Comparison of ENCODE assay signal across 1 cellular context in genomic region chr19:38929929-38930775, GRCh38.
A peak's percentile ranks its signal among the peaks of the same experiment; 100 is the strongest.
TF ChIP-seq lines count a peak whose summit lies in the region.

TSS of gene SARS2 (minus strand) at chr19:38930763. CDS start at chr19:38930736, 27 bp downstream.

TF ChIP-seq in HepG2, 621 proteins besides CTCF, POLR2A, EP300 and RAD21 (continued from another document and continues in another):
- TF ChIP-seq MLXIP (CRISPR knock-in tag; IDR thresholded peaks at IDR 0.05; ENCODE audit: borderline replicate concordance) (no peak), ZNF816 (CRISPR knock-in tag; IDR thresholded peaks at IDR 0.05; ENCODE audit: borderline replicate concordance) (no peak), GATAD1 (CRISPR knock-in tag; IDR thresholded peaks at IDR 0.05) (peak; percentile 87), POLR2AphosphoS2 (IDR thresholded peaks at IDR 0.05; ENCODE audit: low read depth, low read length) (peak; percentile 78; the same call in 1 of the 2 replicates), BORCS8-MEF2B (CRISPR knock-in tag; IDR thresholded peaks at IDR 0.05) (no peak), ZSCAN31 (CRISPR knock-in tag; IDR thresholded peaks at IDR 0.05; ENCODE audit: low read depth) (no peak), ZBTB43 (CRISPR knock-in tag; conservative IDR thresholded peaks at IDR 0.05) (peak; percentile 13; the same call in 1 of the 2 replicates), ZFP82 (CRISPR knock-in tag; IDR thresholded peaks at IDR 0.05; ENCODE audit: borderline replicate concordance) (no peak), GABPA (IDR thresholded peaks at IDR 0.05; ENCODE audit: low read depth, low read length) (no peak; the same call in 1 of the 2 replicates), GABPA (CRISPR knock-in tag; IDR thresholded peaks at IDR 0.05; ENCODE audit: low read depth) (no peak), ZNF710 (CRISPR knock-in tag; IDR thresholded peaks at IDR 0.05; ENCODE audit: borderline replicate concordance) (no peak), RFX5 (IDR thresholded peaks at IDR 0.05; ENCODE audit: low read depth, low read length) (no peak), SRSF9 (IDR thresholded peaks at IDR 0.05; ENCODE audit: borderline replicate concordance, insufficient read depth, low read depth, low read length, poor library complexity, severe bottlenecking) (no peak), SNRNP70 (IDR thresholded peaks at IDR 0.05; ENCODE audit: low read depth, low read length) (no peak), SALL2 (CRISPR knock-in tag; IDR thresholded peaks at IDR 0.05) (no peak), MXD3 (CRISPR knock-in tag; IDR thresholded peaks at IDR 0.05) (peak; percentile 22; the same call in 1 of the 2 replicates), ZNF784 (CRISPR knock-in tag; IDR thresholded peaks at IDR 0.05; ENCODE audit: borderline replicate concordance) (no peak), THAP11 (CRISPR knock-in tag; IDR thresholded peaks at IDR 0.05) (peak; percentile 85), ZNF878 (CRISPR knock-in tag; IDR thresholded peaks at IDR 0.05) (no peak), MEIS2 (CRISPR knock-in tag; IDR thresholded peaks at IDR 0.05) (no peak; the same call in 1 of the 2 replicates), FOXK2 (IDR thresholded peaks at IDR 0.05) (no peak), CHD2 (IDR thresholded peaks at IDR 0.05; ENCODE audit: low read depth, low read length) (peak; percentile 39; the same call in 1 of the 2 replicates), CENPT (CRISPR knock-in tag; IDR thresholded peaks at IDR 0.05; ENCODE audit: low read depth) (no peak; the same call in 1 of the 2 replicates), ATRX (CRISPR knock-in tag; IDR thresholded peaks at IDR 0.05; ENCODE audit: borderline replicate concordance) (no peak), MEIS1 (CRISPR knock-in tag; IDR thresholded peaks at IDR 0.05; ENCODE audit: borderline replicate concordance) (no peak), RBM39 (IDR thresholded peaks at IDR 0.05; ENCODE audit: low read depth, low read length, poor library complexity, severe bottlenecking) (no peak), HNRNPK (IDR thresholded peaks at IDR 0.05; ENCODE audit: low read depth, low read length, poor library complexity, severe bottlenecking) (no peak), SRY (CRISPR knock-in tag; IDR thresholded peaks at IDR 0.05) (peak; percentile 49; the same call in 1 of the 2 replicates), SOX6 (IDR thresholded peaks at IDR 0.05) (no peak), SOX6 (CRISPR knock-in tag; IDR thresholded peaks at IDR 0.05) (peak; percentile 56), ZNF644 (CRISPR knock-in tag; IDR thresholded peaks at IDR 0.05; ENCODE audit: low read depth) (no peak), ZNF496 (CRISPR knock-in tag; IDR thresholded peaks at IDR 0.05; ENCODE audit: insufficient replicate concordance) (no peak), PRMT3 (CRISPR knock-in tag; IDR thresholded peaks at IDR 0.05; ENCODE audit: borderline replicate concordance, low read depth) (no peak), JARID2 (CRISPR knock-in tag; IDR thresholded peaks at IDR 0.05; ENCODE audit: insufficient replicate concordance) (peak; percentile 19), SP5 (CRISPR knock-in tag; IDR thresholded peaks at IDR 0.05; ENCODE audit: borderline replicate concordance, low read depth) (no peak), NR1H2 (CRISPR knock-in tag; IDR thresholded peaks at IDR 0.05; ENCODE audit: borderline replicate concordance, low read depth) (no peak), SIX1 (CRISPR knock-in tag; IDR thresholded peaks at IDR 0.05; ENCODE audit: borderline replicate concordance) (no peak), KDM1A (CRISPR knock-in tag; IDR thresholded peaks at IDR 0.05) (no peak), BATF2 (CRISPR knock-in tag; IDR thresholded peaks at IDR 0.05) (no peak), PPARG (CRISPR knock-in tag; conservative IDR thresholded peaks at IDR 0.05) (peak; percentile 54), ISL2 (CRISPR knock-in tag; IDR thresholded peaks at IDR 0.05) (peak; percentile 51; the same call in 1 of the 2 replicates), ZNF567 (CRISPR knock-in tag; IDR thresholded peaks at IDR 0.05; ENCODE audit: borderline replicate concordance) (no peak), MTF2 (CRISPR knock-in tag; IDR thresholded peaks at IDR 0.05; ENCODE audit: borderline replicate concordance) (no peak), ZNF33A (CRISPR knock-in tag; IDR thresholded peaks at IDR 0.05; ENCODE audit: borderline replicate concordance) (no peak), TP53 (CRISPR knock-in tag; conservative IDR thresholded peaks at IDR 0.05) (no peak), ARID4A (CRISPR knock-in tag; IDR thresholded peaks at IDR 0.05; ENCODE audit: borderline replicate concordance) (peak; percentile 53; the same call in 1 of the 2 replicates), FOXP1 (IDR thresholded peaks at IDR 0.05) (no peak), FOXP1 (CRISPR knock-in tag; IDR thresholded peaks at IDR 0.05) (no peak), ZFP1 (CRISPR knock-in tag; IDR thresholded peaks at IDR 0.05) (no peak), RFXANK (CRISPR knock-in tag; IDR thresholded peaks at IDR 0.05) (0 out of 2 replicates have a peak, but pooled peaks have one; percentile 35), ZNF589 (CRISPR knock-in tag; conservative IDR thresholded peaks at IDR 0.05) (0 out of 2 replicates have a peak, but pooled peaks have one; percentile 31), ATF4 (CRISPR knock-in tag; IDR thresholded peaks at IDR 0.05) (no peak; a peak in 1 of 4 replicates), NPAS2 (CRISPR knock-in tag; IDR thresholded peaks at IDR 0.05; ENCODE audit: borderline replicate concordance) (no peak), PHF20 (CRISPR knock-in tag; IDR thresholded peaks at IDR 0.05) (peak; percentile 81), ZBTB26 (CRISPR knock-in tag; IDR thresholded peaks at IDR 0.05; ENCODE audit: borderline replicate concordance) (peak; percentile 25; the same call in 1 of the 2 replicates), KLF12 (CRISPR knock-in tag; IDR thresholded peaks at IDR 0.05; ENCODE audit: borderline replicate concordance) (no peak; the same call in 1 of the 2 replicates), PITX1 (CRISPR knock-in tag; IDR thresholded peaks at IDR 0.05) (peak; percentile 49; the same call in 1 of the 2 replicates), LCORL (IDR thresholded peaks at IDR 0.05) (no peak), LCORL (CRISPR knock-in tag; IDR thresholded peaks at IDR 0.05) (peak; percentile 74; the same call in 1 of the 2 replicates), IRF2 (CRISPR knock-in tag; IDR thresholded peaks at IDR 0.05) (0 out of 2 replicates have a peak, but pooled peaks have one; percentile 68), ZNF879 (CRISPR knock-in tag; IDR thresholded peaks at IDR 0.05) (peak; percentile 34; the same call in 1 of the 2 replicates), ZNF543 (CRISPR knock-in tag; IDR thresholded peaks at IDR 0.05) (no peak), ZNF780A (CRISPR knock-in tag; IDR thresholded peaks at IDR 0.05) (no peak)
